ENCODE assay signal across 1 cellular context in the genomic region with DNA sequence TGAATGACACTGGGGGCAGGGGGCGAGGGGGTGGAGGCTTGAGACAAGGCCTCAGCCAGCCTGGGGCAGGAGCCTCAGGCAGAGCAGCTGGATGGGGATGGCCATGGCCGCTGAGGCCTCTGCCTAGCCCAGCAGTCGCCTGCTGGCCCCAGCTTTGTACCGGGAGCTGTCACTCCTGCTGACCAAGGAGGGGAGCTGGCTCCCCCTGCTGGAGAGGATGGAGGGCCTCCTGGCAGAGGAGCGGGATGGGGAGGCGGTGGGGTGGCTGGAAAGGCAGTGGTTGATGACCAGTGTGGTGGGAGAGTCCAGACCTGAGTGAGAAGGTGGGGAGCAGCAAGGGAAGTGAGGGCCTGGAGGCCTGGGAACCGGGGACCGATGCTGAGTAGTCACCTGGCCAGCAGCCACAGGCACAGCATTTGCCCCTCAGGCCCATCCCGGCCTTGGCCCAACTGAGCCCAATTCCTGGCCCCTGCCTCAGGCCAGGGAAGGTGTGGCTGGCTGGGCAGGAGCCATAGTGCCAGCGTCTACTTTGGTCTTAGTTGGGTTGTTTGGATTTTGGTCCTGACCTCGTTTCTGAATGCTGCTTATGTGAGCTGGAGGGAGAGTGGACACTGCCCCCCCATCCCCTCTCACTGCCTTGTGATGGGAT.
TF ChIP-seq lines count a peak whose summit lies in the region.

No MANE protein-coding gene starts in this region.

TF ChIP-seq in H1, 55 proteins besides CTCF, POLR2A, EP300 and RAD21 (continued from another document):
- TF ChIP-seq, protein P1, sequence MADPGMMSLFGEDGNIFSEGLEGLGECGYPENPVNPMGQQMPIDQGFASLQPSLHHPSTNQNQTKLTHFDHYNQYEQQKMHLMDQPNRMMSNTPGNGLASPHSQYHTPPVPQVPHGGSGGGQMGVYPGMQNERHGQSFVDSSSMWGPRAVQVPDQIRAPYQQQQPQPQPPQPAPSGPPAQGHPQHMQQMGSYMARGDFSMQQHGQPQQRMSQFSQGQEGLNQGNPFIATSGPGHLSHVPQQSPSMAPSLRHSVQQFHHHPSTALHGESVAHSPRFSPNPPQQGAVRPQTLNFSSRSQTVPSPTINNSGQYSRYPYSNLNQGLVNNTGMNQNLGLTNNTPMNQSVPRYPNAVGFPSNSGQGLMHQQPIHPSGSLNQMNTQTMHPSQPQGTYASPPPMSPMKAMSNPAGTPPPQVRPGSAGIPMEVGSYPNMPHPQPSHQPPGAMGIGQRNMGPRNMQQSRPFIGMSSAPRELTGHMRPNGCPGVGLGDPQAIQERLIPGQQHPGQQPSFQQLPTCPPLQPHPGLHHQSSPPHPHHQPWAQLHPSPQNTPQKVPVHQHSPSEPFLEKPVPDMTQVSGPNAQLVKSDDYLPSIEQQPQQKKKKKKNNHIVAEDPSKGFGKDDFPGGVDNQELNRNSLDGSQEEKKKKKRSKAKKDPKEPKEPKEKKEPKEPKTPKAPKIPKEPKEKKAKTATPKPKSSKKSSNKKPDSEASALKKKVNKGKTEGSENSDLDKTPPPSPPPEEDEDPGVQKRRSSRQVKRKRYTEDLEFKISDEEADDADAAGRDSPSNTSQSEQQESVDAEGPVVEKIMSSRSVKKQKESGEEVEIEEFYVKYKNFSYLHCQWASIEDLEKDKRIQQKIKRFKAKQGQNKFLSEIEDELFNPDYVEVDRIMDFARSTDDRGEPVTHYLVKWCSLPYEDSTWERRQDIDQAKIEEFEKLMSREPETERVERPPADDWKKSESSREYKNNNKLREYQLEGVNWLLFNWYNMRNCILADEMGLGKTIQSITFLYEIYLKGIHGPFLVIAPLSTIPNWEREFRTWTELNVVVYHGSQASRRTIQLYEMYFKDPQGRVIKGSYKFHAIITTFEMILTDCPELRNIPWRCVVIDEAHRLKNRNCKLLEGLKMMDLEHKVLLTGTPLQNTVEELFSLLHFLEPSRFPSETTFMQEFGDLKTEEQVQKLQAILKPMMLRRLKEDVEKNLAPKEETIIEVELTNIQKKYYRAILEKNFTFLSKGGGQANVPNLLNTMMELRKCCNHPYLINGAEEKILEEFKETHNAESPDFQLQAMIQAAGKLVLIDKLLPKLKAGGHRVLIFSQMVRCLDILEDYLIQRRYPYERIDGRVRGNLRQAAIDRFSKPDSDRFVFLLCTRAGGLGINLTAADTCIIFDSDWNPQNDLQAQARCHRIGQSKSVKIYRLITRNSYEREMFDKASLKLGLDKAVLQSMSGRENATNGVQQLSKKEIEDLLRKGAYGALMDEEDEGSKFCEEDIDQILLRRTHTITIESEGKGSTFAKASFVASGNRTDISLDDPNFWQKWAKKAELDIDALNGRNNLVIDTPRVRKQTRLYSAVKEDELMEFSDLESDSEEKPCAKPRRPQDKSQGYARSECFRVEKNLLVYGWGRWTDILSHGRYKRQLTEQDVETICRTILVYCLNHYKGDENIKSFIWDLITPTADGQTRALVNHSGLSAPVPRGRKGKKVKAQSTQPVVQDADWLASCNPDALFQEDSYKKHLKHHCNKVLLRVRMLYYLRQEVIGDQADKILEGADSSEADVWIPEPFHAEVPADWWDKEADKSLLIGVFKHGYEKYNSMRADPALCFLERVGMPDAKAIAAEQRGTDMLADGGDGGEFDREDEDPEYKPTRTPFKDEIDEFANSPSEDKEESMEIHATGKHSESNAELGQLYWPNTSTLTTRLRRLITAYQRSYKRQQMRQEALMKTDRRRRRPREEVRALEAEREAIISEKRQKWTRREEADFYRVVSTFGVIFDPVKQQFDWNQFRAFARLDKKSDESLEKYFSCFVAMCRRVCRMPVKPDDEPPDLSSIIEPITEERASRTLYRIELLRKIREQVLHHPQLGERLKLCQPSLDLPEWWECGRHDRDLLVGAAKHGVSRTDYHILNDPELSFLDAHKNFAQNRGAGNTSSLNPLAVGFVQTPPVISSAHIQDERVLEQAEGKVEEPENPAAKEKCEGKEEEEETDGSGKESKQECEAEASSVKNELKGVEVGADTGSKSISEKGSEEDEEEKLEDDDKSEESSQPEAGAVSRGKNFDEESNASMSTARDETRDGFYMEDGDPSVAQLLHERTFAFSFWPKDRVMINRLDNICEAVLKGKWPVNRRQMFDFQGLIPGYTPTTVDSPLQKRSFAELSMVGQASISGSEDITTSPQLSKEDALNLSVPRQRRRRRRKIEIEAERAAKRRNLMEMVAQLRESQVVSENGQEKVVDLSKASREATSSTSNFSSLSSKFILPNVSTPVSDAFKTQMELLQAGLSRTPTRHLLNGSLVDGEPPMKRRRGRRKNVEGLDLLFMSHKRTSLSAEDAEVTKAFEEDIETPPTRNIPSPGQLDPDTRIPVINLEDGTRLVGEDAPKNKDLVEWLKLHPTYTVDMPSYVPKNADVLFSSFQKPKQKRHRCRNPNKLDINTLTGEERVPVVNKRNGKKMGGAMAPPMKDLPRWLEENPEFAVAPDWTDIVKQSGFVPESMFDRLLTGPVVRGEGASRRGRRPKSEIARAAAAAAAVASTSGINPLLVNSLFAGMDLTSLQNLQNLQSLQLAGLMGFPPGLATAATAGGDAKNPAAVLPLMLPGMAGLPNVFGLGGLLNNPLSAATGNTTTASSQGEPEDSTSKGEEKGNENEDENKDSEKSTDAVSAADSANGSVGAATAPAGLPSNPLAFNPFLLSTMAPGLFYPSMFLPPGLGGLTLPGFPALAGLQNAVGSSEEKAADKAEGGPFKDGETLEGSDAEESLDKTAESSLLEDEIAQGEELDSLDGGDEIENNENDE (IDR thresholded peaks at IDR 0.05; ENCODE audit: insufficient replicate concordance, low read length), result no peak
- no peak for TF ChIP-seq TEAD4 (IDR thresholded peaks at IDR 0.05; ENCODE audit: low read depth, low read length)
- TF ChIP-seq, protein P2, sequence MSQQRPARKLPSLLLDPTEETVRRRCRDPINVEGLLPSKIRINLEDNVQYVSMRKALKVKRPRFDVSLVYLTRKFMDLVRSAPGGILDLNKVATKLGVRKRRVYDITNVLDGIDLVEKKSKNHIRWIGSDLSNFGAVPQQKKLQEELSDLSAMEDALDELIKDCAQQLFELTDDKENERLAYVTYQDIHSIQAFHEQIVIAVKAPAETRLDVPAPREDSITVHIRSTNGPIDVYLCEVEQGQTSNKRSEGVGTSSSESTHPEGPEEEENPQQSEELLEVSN (IDR thresholded peaks at IDR 0.05), result no peak
- no peak for TF ChIP-seq MAFK (IDR thresholded peaks at IDR 0.05; ENCODE audit: low read depth, low read length)
- no peak for TF ChIP-seq FOSL1 (IDR thresholded peaks at IDR 0.05; ENCODE audit: insufficient read depth, low read depth, low read length)
- peak; percentile 79 to 87; a peak in 3 of 4 replicates for TF ChIP-seq SIN3A (conservative IDR thresholded peaks at IDR 0.05 in 1 of 2, IDR thresholded peaks at IDR 0.05 in 1 of 2; ENCODE audit: low read depth in 1 of 2, low read length in 2 of 2)
- 0 out of 2 replicates have a peak, but pooled peaks have one; percentile 10 for TF ChIP-seq TBP (IDR thresholded peaks at IDR 0.05; ENCODE audit: low read depth, low read length)
- TF ChIP-seq BCL11A (IDR thresholded peaks at IDR 0.05; ENCODE audit: low read depth in 2 of 2, low read length in 2 of 2), result no peak
- no peak for TF ChIP-seq TCF12 (IDR thresholded peaks at IDR 0.05; ENCODE audit: low read depth, low read length)
- TF ChIP-seq JUND (IDR thresholded peaks at IDR 0.05; ENCODE audit: low read length), result 0 out of 2 replicates have a peak, but pooled peaks have one; percentile 12
- peak; percentile 58 for TF ChIP-seq SAP30 (IDR thresholded peaks at IDR 0.05; ENCODE audit: insufficient read depth, insufficient replicate concordance, low read length)
- TF ChIP-seq, protein P3, sequence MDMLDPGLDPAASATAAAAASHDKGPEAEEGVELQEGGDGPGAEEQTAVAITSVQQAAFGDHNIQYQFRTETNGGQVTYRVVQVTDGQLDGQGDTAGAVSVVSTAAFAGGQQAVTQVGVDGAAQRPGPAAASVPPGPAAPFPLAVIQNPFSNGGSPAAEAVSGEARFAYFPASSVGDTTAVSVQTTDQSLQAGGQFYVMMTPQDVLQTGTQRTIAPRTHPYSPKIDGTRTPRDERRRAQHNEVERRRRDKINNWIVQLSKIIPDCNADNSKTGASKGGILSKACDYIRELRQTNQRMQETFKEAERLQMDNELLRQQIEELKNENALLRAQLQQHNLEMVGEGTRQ (IDR thresholded peaks at IDR 0.05; ENCODE audit: low read length), result no peak
- TF ChIP-seq RBBP5 (IDR thresholded peaks at IDR 0.05; ENCODE audit: borderline replicate concordance, low read depth, low read length), result no peak
- TF ChIP-seq CBX5 (IDR thresholded peaks at IDR 0.05; ENCODE audit: low read depth, low read length), result no peak
- no peak for TF ChIP-seq CEBPB (IDR thresholded peaks at IDR 0.05; ENCODE audit: low read depth, low read length)
- TF ChIP-seq CHD1 (IDR thresholded peaks at IDR 0.05; ENCODE audit: low read depth, low read length), result no peak
- no peak for TF ChIP-seq NRF1 (IDR thresholded peaks at IDR 0.05; ENCODE audit: low read depth, low read length)
- TF ChIP-seq YY1 (IDR thresholded peaks at IDR 0.05; ENCODE audit: low read depth, low read length), result peak; percentile 68
TF ChIP-seq in H1: peak in this region for 6.
